Comparison of ENCODE assay signal across 10 cellular contexts in genomic region chr7:22193361-22194016, GRCh38.
DNase-seq lines count a peak whose midpoint lies in the region; ATAC-seq, FAIRE-seq and TF ChIP-seq lines count a peak whose summit lies in the region.
"Had no signal": no experiment of that assay in that cellular context is flagged by ENCODE, and none has a peak within 500 bp of the region (broad histone marks: within the 10 kb centered on the region; RNA-seq: fewer than 3 reads in every experiment).

No MANE protein-coding gene starts in this region.

- H3K4me1 Mint-ChIP-seq in naive thymus-derived CD8-positive, alpha-beta T cell: no peaks in the 10 kb centered on the region
- H3K4me1 Mint-ChIP-seq: IgD-negative memory B cell had no signal

- H3K18ac ChIP-seq in H1 (ENCODE audit: extremely low read depth, low read length): 0 out of 2 replicates have a peak overlapping the region, but pooled peaks have one; percentile 0

- peaks cover 8% of the 10 kb centered on the region; the same call in 1 of the 2 replicates for H3K23me2 ChIP-seq in H1 (ENCODE audit: low read depth, low read length)

- TF ChIP-seq CTCF in H1 (IDR thresholded peaks at IDR 0.05; ENCODE audit: control extremely low read depth in 1 of 3, insufficient read depth in 1 of 3, low read depth in 1 of 3, low read length in 3 of 3) (no peak), left lung (IDR thresholded peaks at IDR 0.05) (no peak)

- no peak overlapping the region for H3K27ac Mint-ChIP-seq in naive thymus-derived CD8-positive, alpha-beta T cell
- H3K27ac Mint-ChIP-seq: IgD-negative memory B cell had no signal

- H4K20me1 ChIP-seq in H1 (replicated peaks in 1 of 2; ENCODE audit: control insufficient read depth in 1 of 2, insufficient read depth in 2 of 2, low read length in 2 of 2): peaks cover 2% of the 10 kb centered on the region in 2 experiments

- peak overlapping the region in 1 of 4 experiments; percentile 5; a peak in 1 of 7 replicates for H3K9ac ChIP-seq in H1 (replicated peaks in 1 of 4; ENCODE audit: extremely low read depth in 1 of 4, low read depth in 3 of 4, low read length in 3 of 4)

- TF ChIP-seq POLR2A in H1 (IDR thresholded peaks at IDR 0.05; ENCODE audit: control extremely low read depth in 1 of 2, low read depth in 2 of 2, low read length in 2 of 2): no peak

- H3K4me3 Mint-ChIP-seq in naive thymus-derived CD8-positive, alpha-beta T cell: no peak overlapping the region
- H3K4me3 Mint-ChIP-seq: IgD-negative memory B cell had no signal

- H3K79me1 ChIP-seq in H1 (ENCODE audit: low read depth, low read length): no peaks in the 10 kb centered on the region

- H2BK12ac ChIP-seq in H1 (ENCODE audit: low read depth, low read length): no peak overlapping the region; the same call in 1 of the 2 replicates

- peak; percentile 15 to 33; a peak in 3 of 4 replicates for TF ChIP-seq RAD21 in H1 (IDR thresholded peaks at IDR 0.05 in 1 of 2, conservative IDR thresholded peaks at IDR 0.05 in 1 of 2; ENCODE audit: low read depth in 2 of 2, low read length in 2 of 2)

- H2BK15ac ChIP-seq in H1 (ENCODE audit: low read length): no peak overlapping the region

- peaks cover 0 to 6% (median 0%) of the 10 kb centered on the region in 5 donors for H3K27me3 Mint-ChIP-seq in naive thymus-derived CD8-positive, alpha-beta T cell
- H3K27me3 Mint-ChIP-seq: IgD-negative memory B cell had no signal

- H3K4ac ChIP-seq in H1 (replicated peaks; ENCODE audit: insufficient read length, low read depth, low read length): no peak overlapping the region

- H3K4me1 ChIP-seq in H1 (replicated peaks in 1 of 4; ENCODE audit: control insufficient read depth in 3 of 4, insufficient read depth in 4 of 4, low read length in 3 of 4) (peaks cover 0 to 22% (median 11%) of the 10 kb centered on the region in 4 experiments; a peak in 4 of 7 replicates), left lung (peaks cover 0 to 4% of the 10 kb centered on the region in 2 donors)

- H3K36me3 Mint-ChIP-seq in naive thymus-derived CD8-positive, alpha-beta T cell: no peaks in the 10 kb centered on the region

- no peaks in the 10 kb centered on the region for H3K9me3 Mint-ChIP-seq in naive thymus-derived CD8-positive, alpha-beta T cell
- H3K9me3 Mint-ChIP-seq: IgD-negative memory B cell had no signal

- no peak overlapping the region for H3K14ac ChIP-seq in H1 (ENCODE audit: insufficient read length)

- intact Hi-C loops in left lung (cut with DNase I): no loop called here

- no peak overlapping the region; the same call in 1 of the 2 replicates for H2BK5ac ChIP-seq in H1 (ENCODE audit: low read depth, low read length)

- peak in 1 of 2 experiments; percentile 75; a peak in 1 of 3 replicates for TF ChIP-seq EP300 in H1 (IDR thresholded peaks at IDR 0.05; ENCODE audit: borderline replicate concordance in 1 of 2, low read depth in 2 of 2, low read length in 2 of 2)

- FAIRE-seq in H1 (lab: Jason Lieb, UNC) (peak; percentile 86), GM19239 (lab: Jason Lieb, UNC) (no peak)

- peaks cover 0 to 3% (median 0%) of the 10 kb centered on the region in 4 experiments; a peak in 1 of 8 replicates for H3K36me3 ChIP-seq in H1 (ENCODE audit: control insufficient read depth in 2 of 4, insufficient read depth in 4 of 4, low read length in 3 of 4)
- peaks cover 0 to 25% of the 10 kb centered on the region in 2 donors for H3K36me3 ChIP-seq in left lung

- no peak overlapping the region for H2BK20ac ChIP-seq in H1 (ENCODE audit: low read length)

- CTCF ChIA-PET in H1 (lab: Charles Lee; ENCODE audit: partially characterized antibody): interaction anchor here (0.6 to 2.8 kb wide), 10 partner anchors 15 to 285 kb away, joined by 3 to 17 read pairs (median 3); no protein-coding TSS in a partner anchor

- H4K8ac ChIP-seq in H1 (ENCODE audit: extremely low read depth, insufficient read depth, low read length): no peak overlapping the region

- no peak overlapping the region for H3K23ac ChIP-seq in H1 (ENCODE audit: insufficient read length)

- H4K91ac ChIP-seq in H1 (replicated peaks; ENCODE audit: insufficient read length, low read length): no peak overlapping the region

- H3K4me3 ChIP-seq in H1 (ENCODE audit: extremely low read depth in 1 of 4, insufficient read depth in 2 of 4, low read depth in 3 of 4, low read length in 4 of 4) (peak overlapping the region; percentile 12 to 59 (median 31); a peak in 6 of 8 replicates), left lung (peak overlapping the region in 1 of 2 donors; percentile 19)

- peak overlapping the region; percentile 64 to 69 for H3K4me2 ChIP-seq in H1 (ENCODE audit: insufficient read depth in 1 of 2, low read depth in 2 of 2, low read length in 2 of 2)

- POLR2A ChIA-PET in H1 (lab: Charles Lee; ENCODE audit: partially characterized antibody): interaction anchor here (1.2 to 1.4 kb wide), 2 partner anchors 10 to 12 kb away, joined by 3 read pairs; no protein-coding TSS in a partner anchor
- POLR2A ChIA-PET in naive thymus-derived CD8-positive, alpha-beta T cell (lab: Charles Lee): no interaction called here

- no peak overlapping the region for H2AK5ac ChIP-seq in H1 (ENCODE audit: low read depth, low read length)

- H3K9me3 ChIP-seq in H1 (ENCODE audit: insufficient read depth in 2 of 2, low read depth in 1 of 2, low read length in 1 of 2) (no peaks in the 10 kb centered on the region), left lung (no peaks in the 10 kb centered on the region)

- H2AFZ ChIP-seq in H1 (ENCODE audit: low read length): no peak overlapping the region

- H3K79me2 ChIP-seq in H1 (ENCODE audit: control insufficient read depth in 1 of 2, insufficient read depth in 2 of 2, low read length in 2 of 2): no peaks in the 10 kb centered on the region

- ATAC-seq in left lung (peak; percentile 71), HG02759 (IDR thresholded peaks at IDR 0.05; ENCODE audit: unreplicated experiment) (no peak), HG02970 (IDR thresholded peaks at IDR 0.05; ENCODE audit: low FRiP score, unreplicated experiment) (no peak)
- ATAC-seq in naive thymus-derived CD8-positive, alpha-beta T cell: no peak

- H2BK120ac ChIP-seq in H1 (replicated peaks; ENCODE audit: low read depth, low read length): no peak overlapping the region

- H3K27ac ChIP-seq in H1 (ENCODE audit: low read depth, low read length): no peak overlapping the region
- no peak overlapping the region for H3K27ac ChIP-seq in left lung
- peak overlapping the region; percentile 96 for H3K27ac ChIP-seq in temporal lobe (ENCODE audit: low read depth, low read length)

- peak; percentile 76 for DNase-seq in NCI-H1105 treated with DMSO at 0.1 percent for 48 hours (lab: John Stamatoyannopoulos, UW)
- DNase-seq in H1 (ENCODE audit: low read depth in 1 of 2, low spot score in 2 of 2): peak in 1 of 2 experiments; percentile 59
- no peak for DNase-seq in left lung
- no peak for DNase-seq in naive thymus-derived CD8-positive, alpha-beta T cell
- DNase-seq in GM19239 (ENCODE audit: insufficient read length, low spot score): no peak
- DNase-seq: activated CD4-positive, CD25-positive, alpha-beta regulatory T cell treated with anti-CD3 and anti-CD28 coated beads, Interleukin-2, amount 50 U/mL, for 72 hours had no signal

- no peak overlapping the region for H3K56ac ChIP-seq in H1 (replicated peaks; ENCODE audit: insufficient read length, low read depth, low read length)

- H3K27me3 ChIP-seq in H1 (replicated peaks in 1 of 4; ENCODE audit: control insufficient read depth in 3 of 4, extremely low read depth in 1 of 4, insufficient read depth in 3 of 4, low read length in 3 of 4) (no peaks in the 10 kb centered on the region), left lung (no peaks in the 10 kb centered on the region)

- H4K5ac ChIP-seq in H1 (ENCODE audit: insufficient read length, low read depth, low read length): no peak overlapping the region

- 16% methylated on average over 23 of the region's 24 CpGs; no CpG with 5 or more reads in 1 of the 2 experiments for WGBS in H1 (ENCODE audit: extremely low coverage in 1 of 2, insufficient coverage in 1 of 2, insufficient read length in 1 of 2, insufficient replicate concordance in 2 of 2, low coverage in 1 of 2, low lambda C conversion rate in 2 of 2, missing lambda C conversion rate in 1 of 2), 2 experiments

TF ChIP-seq in H1, 55 proteins besides CTCF, POLR2A, EP300 and RAD21 (continues in another document):
- peak; percentile 100 for TF ChIP-seq CTBP2 (IDR thresholded peaks at IDR 0.05; ENCODE audit: borderline replicate concordance, insufficient read depth, insufficient read length, low read length)
- peak; percentile 99 for TF ChIP-seq ASH2L (IDR thresholded peaks at IDR 0.05; ENCODE audit: low read length)
- TF ChIP-seq KDM5A (IDR thresholded peaks at IDR 0.05; ENCODE audit: low read length): no peak
- TF ChIP-seq HDAC6 (IDR thresholded peaks at IDR 0.05; ENCODE audit: low read depth, low read length): no peak
- peak; percentile 84 for TF ChIP-seq YY1 (IDR thresholded peaks at IDR 0.05; ENCODE audit: low read depth, low read length)
- TF ChIP-seq SIRT6 (IDR thresholded peaks at IDR 0.05; ENCODE audit: low read length): no peak
- no peak for TF ChIP-seq EZH2 (IDR thresholded peaks at IDR 0.05; ENCODE audit: low read depth, low read length, severe bottlenecking)
- no peak for TF ChIP-seq ZNF274 (IDR thresholded peaks at IDR 0.05; ENCODE audit: borderline replicate concordance, extremely low read depth, low read length)
- TF ChIP-seq MAFK (IDR thresholded peaks at IDR 0.05; ENCODE audit: low read depth, low read length): no peak
- TF ChIP-seq POLR2AphosphoS5 (IDR thresholded peaks at IDR 0.05; ENCODE audit: low read depth, low read length): peak; percentile 37; the same call in 1 of the 2 replicates
- TF ChIP-seq RFX5 (IDR thresholded peaks at IDR 0.05; ENCODE audit: borderline replicate concordance, low read depth, low read length): no peak
- no peak for TF ChIP-seq TAF1 (IDR thresholded peaks at IDR 0.05; ENCODE audit: low read depth, low read length)
- 0 out of 4 replicates have a peak, but pooled peaks have one; percentile 39 to 80 for TF ChIP-seq SIN3A (conservative IDR thresholded peaks at IDR 0.05 in 1 of 2, IDR thresholded peaks at IDR 0.05 in 1 of 2; ENCODE audit: low read depth in 1 of 2, low read length in 2 of 2)
- TF ChIP-seq TCF12 (IDR thresholded peaks at IDR 0.05; ENCODE audit: low read depth, low read length): peak; percentile 53; the same call in 1 of the 2 replicates
- TF ChIP-seq SP4 (IDR thresholded peaks at IDR 0.05; ENCODE audit: low read length): no peak
- no peak for TF ChIP-seq SP2 (IDR thresholded peaks at IDR 0.05; ENCODE audit: low read length)
- TF ChIP-seq CEBPB (IDR thresholded peaks at IDR 0.05; ENCODE audit: low read depth, low read length): no peak
- no peak for TF ChIP-seq PHF8 (conservative IDR thresholded peaks at IDR 0.05; ENCODE audit: low read depth, low read length)
- no peak for TF ChIP-seq BACH1 (IDR thresholded peaks at IDR 0.05; ENCODE audit: low read length)
- TF ChIP-seq NRF1 (IDR thresholded peaks at IDR 0.05; ENCODE audit: low read depth, low read length): no peak
